In the genomic region with DNA sequence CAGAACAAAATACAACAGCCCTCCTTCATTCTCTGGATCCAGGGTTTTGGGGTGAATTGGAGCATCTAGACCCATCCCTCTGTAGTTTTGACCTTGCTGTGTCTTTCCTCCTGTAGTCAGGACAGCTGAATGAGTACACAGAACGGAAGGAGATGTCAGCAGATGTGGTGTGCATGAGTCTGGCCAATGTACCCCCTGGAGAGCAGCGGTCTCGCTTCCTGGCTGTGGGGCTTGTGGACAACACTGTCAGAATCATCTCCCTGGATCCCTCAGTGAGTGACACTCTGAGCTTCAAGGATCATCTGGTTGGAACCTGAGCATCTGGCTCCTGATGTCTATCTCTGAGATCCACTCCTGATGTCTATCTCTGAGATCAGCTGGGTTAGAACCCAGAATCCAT, we compare ENCODE assay signal across 20 cellular contexts. TPM values are rescaled to one million over a fixed set of nuclear protein-coding genes. Genes with fewer than 3 reads are reported as not detected.
DNase-seq lines count a peak whose midpoint lies in the region; ATAC-seq and TF ChIP-seq lines count a peak whose summit lies in the region.
"Had no signal": no experiment of that assay in that cellular context is flagged by ENCODE, and none has a peak within 500 bp of the region (broad histone marks: within the 10 kb centered on the region; RNA-seq: fewer than 3 reads in every experiment).

No MANE protein-coding gene starts in this region.

- TF ChIP-seq CTCF in CD4-positive, alpha-beta T cell (IDR thresholded peaks at IDR 0.05), result no peak
- TF ChIP-seq CTCF in PC-9 (conservative IDR thresholded peaks at IDR 0.05), result no peak

- no peaks in the 10 kb centered on the region for H3K9me3 Mint-ChIP-seq in activated T-cell treated with anti-CD3 and anti-CD28 coated beads, Interleukin-2, amount 50 U/mL, for 24 hours
- H3K9me3 Mint-ChIP-seq in CD4-positive, alpha-beta T cell, result no peaks in the 10 kb centered on the region
- H3K9me3 Mint-ChIP-seq: CD14-positive monocyte had no signal

- H4K20me1 ChIP-seq in PC-9 (ENCODE audit: insufficient read depth), result peaks cover 44% of the 10 kb centered on the region

- peaks cover 72% of the 10 kb centered on the region for H3K4me1 ChIP-seq in PC-9 (replicated peaks; ENCODE audit: insufficient read depth)
- H3K4me1 ChIP-seq: Caco-2 had no signal

- ATAC-seq in CD4-positive, alpha-beta T cell (ENCODE audit: poor library complexity), result no peak

- H3K36me3 ChIP-seq in PC-9 (ENCODE audit: low read depth), result peaks cover 90% of the 10 kb centered on the region

- CTCF ChIA-PET in CD4-positive, alpha-beta T cell (lab: Charles Lee), result no interaction called here
- CTCF ChIA-PET in PC-9 (lab: Charles Lee), result no interaction called here

- H2AFZ ChIP-seq in PC-9, result no peak overlapping the region

- no peaks in the 10 kb centered on the region for H3K9me2 ChIP-seq in PC-9 (ENCODE audit: insufficient read depth)

- H3K79me2 ChIP-seq in PC-9 (ENCODE audit: low read depth), result peaks cover 62% of the 10 kb centered on the region

- H3K4me1 Mint-ChIP-seq in activated T-cell treated with anti-CD3 and anti-CD28 coated beads, Interleukin-2, amount 50 U/mL, for 24 hours (ENCODE audit: low read depth), result peaks cover 13% of the 10 kb centered on the region
- peaks cover 17% of the 10 kb centered on the region for H3K4me1 Mint-ChIP-seq in CD4-positive, alpha-beta T cell (ENCODE audit: low read depth)
- H3K4me1 Mint-ChIP-seq: CD14-positive monocyte had no signal

- H3K27ac Mint-ChIP-seq in activated T-cell treated with anti-CD3 and anti-CD28 coated beads, Interleukin-2, amount 50 U/mL, for 24 hours, result peak overlapping the region; percentile 32
- H3K27ac Mint-ChIP-seq in CD4-positive, alpha-beta T cell, result peak overlapping the region; percentile 36

- DNase-seq in activated T-cell treated with anti-CD3 and anti-CD28 coated beads, Interleukin-2, amount 50 U/mL, for 24 hours, result no peak
- no peak for DNase-seq in activated T-cell treated with anti-CD3 and anti-CD28 coated beads, Interleukin-2, amount 50 U/mL, for 48 hours
- DNase-seq in CD4-positive, alpha-beta T cell, result no peak
- no peak for DNase-seq in PC-9
- DNase-seq in iris pigment epithelial cell (ENCODE audit: low read depth), result peak; percentile 23
- no peak for DNase-seq in NCI-H446 (lab: John Stamatoyannopoulos, UW)
- DNase-seq in activated CD4-positive, CD25-positive, alpha-beta regulatory T cell (lab: John Stamatoyannopoulos, UW), result no peak
- DNase-seq in cerebellum (ENCODE audit: low spot score), result no peak
- DNase-seq: 8988T, Caco-2, GDM1, KBM-7, NCI-H1105 treated with DMSO at 0.1 percent for 48 hours, NCI-H1694, NCI-H510A, NCI-H774, OCI-M1, RPMI8226, SIG-M5 had no signal

- H3F3A ChIP-seq in PC-9 (ENCODE audit: insufficient read depth, low read depth), result peaks cover 96% of the 10 kb centered on the region

- no TSS peak for BruUV-seq in PC-9 (replicated peaks; lab: Mats Ljungman, UMichigan)

- H3K4me2 ChIP-seq in PC-9, result no peak overlapping the region

- H3K27me3 ChIP-seq in CD4-positive, alpha-beta T cell (ENCODE audit: control insufficient read depth, insufficient read depth, low read length), result no peaks in the 10 kb centered on the region
- H3K27me3 ChIP-seq in PC-9 (ENCODE audit: insufficient read depth, low read depth), result no peaks in the 10 kb centered on the region

- no peaks in the 10 kb centered on the region for H3K27me3 Mint-ChIP-seq in activated T-cell treated with anti-CD3 and anti-CD28 coated beads, Interleukin-2, amount 50 U/mL, for 24 hours
- H3K27me3 Mint-ChIP-seq in CD4-positive, alpha-beta T cell, result no peaks in the 10 kb centered on the region

- H3K27ac ChIP-seq in CD4-positive, alpha-beta T cell (ENCODE audit: low read depth, low read length), result no peak overlapping the region
- peak overlapping the region; percentile 93; the same call in 1 of the 2 replicates for H3K27ac ChIP-seq in PC-9

- no peak overlapping the region for H3K4me3 Mint-ChIP-seq in activated T-cell treated with anti-CD3 and anti-CD28 coated beads, Interleukin-2, amount 50 U/mL, for 24 hours
- H3K4me3 Mint-ChIP-seq in CD4-positive, alpha-beta T cell, result no peak overlapping the region
- H3K4me3 Mint-ChIP-seq: CD14-positive monocyte had no signal

- POLR2A ChIA-PET in CD4-positive, alpha-beta T cell (lab: Charles Lee), result no interaction called here
- POLR2A ChIA-PET in PC-9 (lab: Charles Lee; ENCODE audit: unreplicated experiment), result interaction anchor here (0.7 kb wide), 1 partner anchor 34 kb away, joined by 3 read pairs; no protein-coding TSS in a partner anchor

- H3K36me3 Mint-ChIP-seq in activated T-cell treated with anti-CD3 and anti-CD28 coated beads, Interleukin-2, amount 50 U/mL, for 24 hours (ENCODE audit: low read depth), result peaks cover 95% of the 10 kb centered on the region
- peaks cover 98% of the 10 kb centered on the region for H3K36me3 Mint-ChIP-seq in CD4-positive, alpha-beta T cell (ENCODE audit: low read depth)

- no peaks in the 10 kb centered on the region for H3K9me3 ChIP-seq in CD4-positive, alpha-beta T cell (ENCODE audit: control insufficient read depth, low read length)
- no peaks in the 10 kb centered on the region for H3K9me3 ChIP-seq in PC-9 (ENCODE audit: insufficient read depth, low read depth)
- H3K9me3 ChIP-seq: Caco-2 had no signal

- no peak overlapping the region for H3K4me3 ChIP-seq in PC-9

- intact Hi-C loops in CD4-positive, alpha-beta T cell (cut with DNase I, micrococcal nuclease), result loop anchor here in 1 of 2 experiments (10.0 kb wide), 1 partner anchor 219 kb away; no protein-coding TSS in a partner anchor
- intact Hi-C loops in PC-9 (cut with micrococcal nuclease; ENCODE audit: unreplicated experiment), result no loop called here

RNA-seq across cellular contexts. Expression of a gene that starts 32.4 kb away (rescaled TPM):
- total RNA-seq in CD4-positive, alpha-beta T cell, result 100 to 1,000 TPM; 130 to 140 TPM
- total RNA-seq in PC-9 (2021) (326 and 339 TPM in 2 replicates), cerebellum (121 TPM)

RNA-seq across cellular contexts. Expression of a gene that starts 32.7 kb away (rescaled TPM):
- 10 to 100 TPM; 15.9 to 19.3 TPM for total RNA-seq in CD4-positive, alpha-beta T cell
- 54.2 and 61.1 TPM in 2 replicates for total RNA-seq in PC-9 (2021)
- 37.2 TPM for total RNA-seq in cerebellum
